In the genomic region with DNA sequence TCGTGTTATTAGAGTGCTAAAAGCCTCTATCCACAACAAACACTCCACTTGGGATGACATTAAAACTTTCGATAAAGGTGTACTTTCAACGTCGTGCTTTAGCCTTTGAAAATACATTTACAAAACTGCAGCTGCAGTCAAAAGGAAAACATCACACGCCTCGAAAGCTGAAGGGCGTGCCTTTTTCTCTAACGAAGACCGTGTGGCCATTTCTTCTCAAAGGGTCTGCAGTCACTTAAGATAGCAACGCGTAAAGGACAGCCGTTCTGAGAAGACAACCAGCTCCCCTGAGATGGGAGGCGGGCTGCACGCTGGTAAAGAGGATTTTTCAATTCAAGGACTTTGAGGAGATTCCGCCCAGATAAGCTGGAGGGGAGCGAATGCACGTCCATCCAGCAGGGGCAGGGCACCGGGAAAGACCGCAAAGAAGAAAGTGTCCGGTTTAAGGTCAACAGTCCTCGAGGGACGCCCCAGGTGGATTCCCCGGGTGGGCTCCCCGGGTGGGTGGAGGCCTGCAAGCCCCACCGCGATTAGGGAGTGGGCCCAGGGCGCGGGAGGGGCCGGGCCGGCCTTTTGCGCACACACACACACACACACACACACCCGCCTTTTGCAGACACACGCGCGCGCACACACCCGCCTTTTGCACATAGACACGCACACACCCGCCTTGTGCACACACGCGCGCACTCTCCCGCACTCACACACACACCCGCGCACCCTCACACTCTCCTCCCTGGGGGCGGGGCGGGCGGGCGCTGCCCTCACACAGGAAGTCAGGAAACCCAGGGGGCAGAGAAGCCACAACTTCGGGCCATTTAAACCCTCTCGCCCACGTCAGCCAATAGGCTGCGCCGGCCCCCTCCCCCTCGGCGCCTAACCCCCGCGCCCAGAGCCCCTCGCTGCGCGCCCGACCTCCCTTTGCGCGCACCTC, we compare ENCODE assay signal across 8 cellular contexts. TPM values are rescaled to one million over a fixed set of nuclear protein-coding genes. Genes with fewer than 3 reads are reported as not detected.
DNase-seq lines count a peak whose midpoint lies in the region; ATAC-seq, FAIRE-seq and TF ChIP-seq lines count a peak whose summit lies in the region.

No MANE protein-coding gene starts in this region.

- H2AFZ ChIP-seq in H9 (ENCODE audit: low read length) (no peak overlapping the region), GM12878 (ENCODE audit: control insufficient read depth, low read depth, low read length) (peak overlapping the region; percentile 85)

- H2AK5ac ChIP-seq in H9 (ENCODE audit: insufficient read length, low read length) = no peak overlapping the region

- BruUV-seq in GM12878 (replicated peaks; lab: Mats Ljungman, UMichigan) = no TSS peak

- peaks cover 7 to 15% (median 13%) of the 10 kb centered on the region in 3 experiments; a peak in 6 of 7 replicates for H3K36me3 Mint-ChIP-seq in H9 (ENCODE audit: insufficient read depth in 1 of 3, low read depth in 3 of 3)

- H3K79me2 ChIP-seq in H9 (ENCODE audit: insufficient read depth, low read length) (peaks cover 34% of the 10 kb centered on the region; the same call in 1 of the 2 replicates), GM12878 (ENCODE audit: control insufficient read depth, insufficient read depth, low read length) (peaks cover 35% of the 10 kb centered on the region)

- H3K79me1 ChIP-seq in H9 (ENCODE audit: insufficient read depth, low read depth, low read length, poor library complexity, severe bottlenecking) = peaks cover 5% of the 10 kb centered on the region

- no peaks in the 10 kb centered on the region for H3K27me3 ChIP-seq in H9 (ENCODE audit: insufficient read depth, low read length)
- no peaks in the 10 kb centered on the region for H3K27me3 ChIP-seq in GM12878 (replicated peaks in 1 of 2; ENCODE audit: control insufficient read depth in 2 of 2, insufficient read depth in 2 of 2, low read length in 1 of 2)

- peaks cover 4 to 7% of the 10 kb centered on the region in 2 experiments; a peak in 4 of 5 replicates for H3K9me3 Mint-ChIP-seq in H9

- SMC1A ChIA-PET in GM12878 (lab: Charles Lee; ENCODE audit: uncharacterized antibody, unreplicated experiment) = interaction anchor here (0.7 to 1.3 kb wide), 3 partner anchors 14 to 69 kb away, joined by 3 to 4 read pairs (median 4); no protein-coding TSS in a partner anchor

- no CpG with 5 or more reads among the region's 64 CpGs for WGBS in H9 (ENCODE audit: extremely low coverage, insufficient read length, low lambda C conversion rate)
- under 1% methylated on average over 34 of the region's 64 CpGs for WGBS in GM12878 (ENCODE audit: insufficient coverage, insufficient replicate concordance, low lambda C conversion rate, missing lambda C conversion rate)

- H3K23me2 ChIP-seq in H9 (ENCODE audit: insufficient read length, low read depth, low read length, poor library complexity, severe bottlenecking) = peaks cover 10% of the 10 kb centered on the region

- H2BK15ac ChIP-seq in H9 (ENCODE audit: low read depth, low read length) = no peak overlapping the region

- peak overlapping the region; percentile 66 for H3K18ac ChIP-seq in H9 (ENCODE audit: insufficient read length, low read depth, low read length)

- POLR2A ChIA-PET in GM10248 (lab: Yijun Ruan, JAX) = no interaction called here
- POLR2A ChIA-PET in GM12878 (lab: Charles Lee) = interaction anchor here (1.1 to 2.0 kb wide), 2 partner anchors 11 to 65 kb away, joined by 3 to 14 read pairs; no protein-coding TSS in a partner anchor

- H3K4me2 ChIP-seq in H9 (ENCODE audit: insufficient read depth, insufficient read length, low read length) (peak overlapping the region; percentile 87), GM12878 (ENCODE audit: control insufficient read depth, insufficient read depth) (peak overlapping the region; percentile 95)

- in situ Hi-C loops in GM12878 (cut with MboI) = no loop called here

- H3K4me3 Mint-ChIP-seq in H9 = peak overlapping the region; percentile 86 to 96

- no peak overlapping the region for H3T11ph ChIP-seq in H9 (ENCODE audit: low read length)

- H3K36me3 ChIP-seq in GM12878 (ENCODE audit: control insufficient read depth in 2 of 2, insufficient read depth in 2 of 2, low read length in 1 of 2) = no peaks in the 10 kb centered on the region

- no peak overlapping the region for H3K56ac ChIP-seq in H9 (ENCODE audit: insufficient read length, low read depth, low read length)

- peak overlapping the region; percentile 56 for H3K9ac ChIP-seq in H9 (ENCODE audit: extremely low read depth, insufficient read length, low read length)
- H3K9ac ChIP-seq in GM12878 (ENCODE audit: control insufficient read depth, insufficient read depth, low read length) = peak overlapping the region; percentile 82

- H4K20me1 ChIP-seq in H9 (ENCODE audit: control insufficient read depth, insufficient read depth, insufficient read length) (no peaks in the 10 kb centered on the region), GM12878 (ENCODE audit: control insufficient read depth, insufficient read depth) (no peaks in the 10 kb centered on the region)

- H3K4me1 ChIP-seq in H9 (ENCODE audit: insufficient read depth, low read length) (0 out of 2 replicates have a peak, but pooled peaks cover 3% of the 10 kb centered on the region), GM12878 (ENCODE audit: control insufficient read depth, insufficient read depth, low read length) (peaks cover 14% of the 10 kb centered on the region)

- no peak overlapping the region for H4K5ac ChIP-seq in H9 (ENCODE audit: insufficient read length, low read depth, low read length)

- no peak overlapping the region for H3K4ac ChIP-seq in H9 (ENCODE audit: low read depth, low read length)

- CTCF ChIA-PET in GM10248 (lab: Yijun Ruan, JAX) = no interaction called here
- CTCF ChIA-PET in GM12878 (lab: Yijun Ruan, JAX) = interaction anchor here (1.2 kb wide), 1 partner anchor 65 kb away, joined by 9 read pairs; no protein-coding TSS in a partner anchor

- peaks cover 25 to 28% of the 10 kb centered on the region in 2 experiments for H3K4me1 Mint-ChIP-seq in H9

- peak; percentile 39 for ATAC-seq in GM12878

- H2BK120ac ChIP-seq in H9 (ENCODE audit: low read depth, low read length, poor library complexity, severe bottlenecking) = no peak overlapping the region

- no peaks in the 10 kb centered on the region for H3K27me3 Mint-ChIP-seq in H9 (ENCODE audit: low read depth)

- TF ChIP-seq CTCF in GM10248 (IDR thresholded peaks at IDR 0.05; ENCODE audit: control extremely low read depth, extremely low read depth, low read depth, missing control alignments) = no peak
- peak; percentile 55; the same call in 2 of the 3 replicates for TF ChIP-seq CTCF in H9 (conservative IDR thresholded peaks at IDR 0.05)
- no peak for TF ChIP-seq CTCF in LNCaP clone FGC (IDR thresholded peaks at IDR 0.05; ENCODE audit: control insufficient read depth, extremely low read depth, insufficient read depth)
- TF ChIP-seq CTCF in GM12878 (IDR thresholded peaks at IDR 0.05 in 2 of 3, conservative IDR thresholded peaks at IDR 0.05 in 1 of 3; ENCODE audit: control insufficient read depth in 2 of 3, extremely low read depth in 1 of 3, insufficient read depth in 1 of 3, low read depth in 3 of 3, low read length in 3 of 3) = peak in 2 of 3 experiments; percentile 17 to 28; a peak in 3 of 6 replicates

- no peak overlapping the region for H2BK20ac ChIP-seq in H9 (ENCODE audit: low read depth, low read length, poor library complexity, severe bottlenecking)

- DNase-seq in GM10248 (ENCODE audit: extremely low spot score) (peak; percentile 58), H9 (peak; percentile 75), LNCaP clone FGC (ENCODE audit: low read depth) (no peak), T-helper 22 cell (ENCODE audit: low read depth) (peak; percentile 47), GM12878 (ENCODE audit: low read depth, low spot score) (no peak), hypothalamus (lab: John Stamatoyannopoulos, UW) (peak in 43 of 51 donors; percentile 20 to 81 (median 49)), retina (peak; percentile 87), COLO829 (ENCODE audit: low spot score) (no peak)

- H3K23ac ChIP-seq in H9 (ENCODE audit: insufficient read length, low read depth, low read length) = no peak overlapping the region

- no peak for TF ChIP-seq EP300 in GM12878 (IDR thresholded peaks at IDR 0.05; ENCODE audit: borderline replicate concordance in 1 of 2, control insufficient read depth in 1 of 2, low read depth in 2 of 2, low read length in 2 of 2)

- RAD21 ChIA-PET in GM12878 (lab: Charles Lee; ENCODE audit: unreplicated experiment) = interaction anchor here (0.8 to 3.6 kb wide), 3 partner anchors 28 to 66 kb away, joined by 3 to 47 read pairs (median 4); no protein-coding TSS in a partner anchor

- no peak for FAIRE-seq in GM12878 (lab: Jason Lieb, UNC)

- peak overlapping the region; percentile 81 for H3K4me3 ChIP-seq in LNCaP clone FGC (ENCODE audit: low read depth, low read length)
- peak overlapping the region; percentile 70 for H3K4me3 ChIP-seq in GM12878

- no peak overlapping the region for H2BK5ac ChIP-seq in H9 (ENCODE audit: insufficient read length, low read length)

- H3K14ac ChIP-seq in H9 (ENCODE audit: insufficient read depth, low read length) = 0 out of 2 replicates have a peak overlapping the region, but pooled peaks have one; percentile 23

- H2BK12ac ChIP-seq in H9 (ENCODE audit: insufficient read length, low read depth, low read length) = no peak overlapping the region

- H3K27ac ChIP-seq in H9 (ENCODE audit: insufficient read length, low read depth, low read length) (no peak overlapping the region), GM12878 (ENCODE audit: control insufficient read depth, insufficient read depth) (peak overlapping the region; percentile 48; the same call in 1 of the 2 replicates)

- no peaks in the 10 kb centered on the region for H3K9me3 ChIP-seq in H9 (ENCODE audit: control insufficient read depth, low read depth, low read length)
- no peaks in the 10 kb centered on the region for H3K9me3 ChIP-seq in GM12878 (replicated peaks; ENCODE audit: control insufficient read depth, insufficient read depth, low read length)

- TF ChIP-seq POLR2A in GM12878 (IDR thresholded peaks at IDR 0.05; ENCODE audit: low read depth, low read length) = no peak

- H4K8ac ChIP-seq in H9 (replicated peaks; ENCODE audit: insufficient read length, low read depth, low read length) = no peak overlapping the region

- peak overlapping the region; percentile 89 to 95 (median 95) for H3K27ac Mint-ChIP-seq in H9

- intact Hi-C loops in GM12878 (cut with micrococcal nuclease; ENCODE audit: unreplicated experiment) = loop anchor here (5.0 to 10.0 kb wide), 2 partner anchors 51 to 447 kb away; no protein-coding TSS in a partner anchor

- H4K91ac ChIP-seq in H9 (ENCODE audit: insufficient read length, low read depth, low read length) = no peak overlapping the region

- no peak for TF ChIP-seq RAD21 in GM12878 (IDR thresholded peaks at IDR 0.05; ENCODE audit: insufficient read depth, low read depth, low read length)

RNA-seq across cellular contexts. Expression of a gene that starts 0.8 kb away (rescaled TPM):
- total RNA-seq in H9 (2021) (34.3 and 35.9 TPM in 2 replicates), GM12878 (2014; rRNA removed) (9.7 and 12.2 TPM in 2 replicates), GM12878 (2014; rRNA removed; fragmentation: Illumina TruSeq; extraction: Trizol) (12.9 and 13.5 TPM in 2 replicates), GM12878 (2021) (7.4 and 8.2 TPM in 2 replicates)
- total RNA-seq in GM12878 (2013; cell fraction: nucleolus; rRNA removed) = 88.4 and 89.2 TPM in 2 replicates
- 3.6 TPM for polyA plus RNA-seq in GM12878 (2011; ENCODE audit: low read depth)
- polyA plus RNA-seq in GM12878 (2011; rRNA removed) (15.6 and 25.0 TPM in 2 replicates), GM12878 (2014; fragmentation: Illumina TruSeq; extraction: Trizol) (9.4 and 12.2 TPM in 2 replicates), GM12878 (2014; fragmentation: Nextera tagmentation; extraction: Ambion mirVana) (1 to 10 TPM; 5.4 to 7.7 TPM), GM12878 (2014; rRNA removed) (5.6 and 7.4 TPM in 2 replicates), GM12878 (2016; fragmentation: Nextera tagmentation; extraction: Ambion mirVana) (10 to 100 TPM in 1 of 2 experiments, 1 to 10 TPM in 1; 6.0 to 10.6 TPM)
- polyA plus RNA-seq in GM12878 (2011; cell fraction: cytosol; rRNA removed) = 4.1 and 4.9 TPM in 2 replicates
- polyA plus RNA-seq in GM12878 (2011; cell fraction: nucleus; rRNA removed) = 17.7 and 21.0 TPM in 2 replicates
- 7.6 and 11.1 TPM in 2 replicates for polyA plus RNA-seq in GM12878 (2012)
- 16.9 and 22.2 TPM in 2 replicates for polyA minus RNA-seq in GM12878 (2011; rRNA and poly(A)+ RNA removed)
- polyA minus RNA-seq in GM12878 (2011; cell fraction: cytosol; rRNA and poly(A)+ RNA removed) = 7.8 and 11.5 TPM in 2 replicates
- 21.4 and 24.6 TPM in 2 replicates for polyA minus RNA-seq in GM12878 (2011; cell fraction: nucleus; rRNA and poly(A)+ RNA removed)

Comparison
In these comparisons a context has a peak if more than half of its experiments do, and no peak if none do; other contexts are left out.
1. DNase-seq: peak in GM10248 (single experiment), H9 (single experiment), T-helper 22 cell (single experiment), hypothalamus (43 of 51) and retina (single experiment); none in LNCaP clone FGC (single experiment), GM12878 (single experiment) and COLO829 (single experiment).
2. CTCF ChIP-seq: peak in H9 (single experiment) and GM12878 (2 of 3); none in GM10248 (single experiment) and LNCaP clone FGC (single experiment).